18 cellular contexts compared by ENCODE assay signal in the genomic region with DNA sequence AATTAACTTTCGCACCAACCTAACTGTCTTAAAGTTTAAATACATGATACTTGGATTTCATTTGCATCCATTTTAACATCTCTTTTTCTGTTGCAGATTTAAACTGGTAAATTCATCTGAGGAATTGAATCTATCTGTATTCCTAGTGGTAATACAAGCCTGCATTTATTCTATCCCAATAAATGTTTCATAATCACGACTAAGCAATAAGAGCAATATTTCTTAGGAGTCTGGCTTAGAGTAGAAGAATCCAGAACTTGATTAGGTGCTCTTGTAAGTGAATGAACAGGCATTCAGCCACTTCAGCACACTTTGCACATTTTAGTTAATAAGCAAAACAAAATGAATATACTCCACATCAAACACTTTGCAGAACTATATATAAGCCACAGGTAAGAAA. TPM values are rescaled to one million over a fixed set of nuclear protein-coding genes. Genes with fewer than 3 reads are reported as not detected.
DNase-seq lines count a peak whose midpoint lies in the region; ATAC-seq, FAIRE-seq and TF ChIP-seq lines count a peak whose summit lies in the region.
"Had no signal": no experiment of that assay in that cellular context is flagged by ENCODE, and none has a peak within 500 bp of the region (broad histone marks: within the 10 kb centered on the region; RNA-seq: fewer than 3 reads in every experiment).

No MANE protein-coding gene starts in this region.

- H3K4me1 ChIP-seq in HepG2 (ENCODE audit: insufficient read depth, low read length) (no peaks in the 10 kb centered on the region), right lobe of liver (no peaks in the 10 kb centered on the region), OCI-LY7 (ENCODE audit: insufficient read depth, low read length, poor library complexity, severe bottlenecking) (no peaks in the 10 kb centered on the region), K562 (replicated peaks in 1 of 2; ENCODE audit: control insufficient read depth in 2 of 2, insufficient read depth in 2 of 2, low read length in 2 of 2) (no peaks in the 10 kb centered on the region)

- H3K79me2 ChIP-seq in HepG2 (ENCODE audit: insufficient read depth, low read length) (no peaks in the 10 kb centered on the region), OCI-LY7 (ENCODE audit: insufficient read depth, low read depth, low read length) (peaks cover 5% of the 10 kb centered on the region; the same call in 1 of the 2 replicates), K562 (ENCODE audit: control insufficient read depth, insufficient read depth, low read length) (no peaks in the 10 kb centered on the region)

- no peak overlapping the region for H3K9ac ChIP-seq in HepG2 (ENCODE audit: insufficient read depth, low read depth, low read length)
- no peak overlapping the region for H3K9ac ChIP-seq in K562 (ENCODE audit: insufficient read depth in 1 of 2, low read depth in 2 of 2, low read length in 2 of 2)

- no peak for TF ChIP-seq CTCF in HepG2 (CRISPR knock-in tag; IDR thresholded peaks at IDR 0.05)
- TF ChIP-seq CTCF in right lobe of liver (IDR thresholded peaks at IDR 0.05), result no peak
- no peak for TF ChIP-seq CTCF in OCI-LY7 (conservative IDR thresholded peaks at IDR 0.05; ENCODE audit: low read length)
- no peak for TF ChIP-seq CTCF in K562 (IDR thresholded peaks at IDR 0.05 in 2 of 3, conservative IDR thresholded peaks at IDR 0.05 in 1 of 3; ENCODE audit: insufficient read depth in 2 of 3, low read depth in 1 of 3, low read length in 3 of 3)

- TF ChIP-seq RAD21 in HepG2 (CRISPR knock-in tag; IDR thresholded peaks at IDR 0.05) (no peak), K562 (CRISPR knock-in tag; conservative IDR thresholded peaks at IDR 0.05 in 1 of 2, IDR thresholded peaks at IDR 0.05 in 1 of 2) (no peak)

- H2AFZ ChIP-seq in HepG2 (ENCODE audit: low read length) (no peak overlapping the region), OCI-LY7 (ENCODE audit: low read length) (no peak overlapping the region), K562 (ENCODE audit: low read depth, low read length) (no peak overlapping the region)

- intact Hi-C loops in HepG2 (cut with micrococcal nuclease; ENCODE audit: unreplicated experiment), result no loop called here
- intact Hi-C loops in right lobe of liver (cut with DNase I), result no loop called here
- intact Hi-C loops in OCI-LY7 (cut with micrococcal nuclease; ENCODE audit: unreplicated experiment), result loop anchor here (5.0 kb wide), 2 partner anchors 292 to 473 kb away; no protein-coding TSS in a partner anchor
- intact Hi-C loops in K562 (cut with micrococcal nuclease), result no loop called here

- H4K20me1 ChIP-seq in HepG2 (ENCODE audit: insufficient read depth, low read length) (no peaks in the 10 kb centered on the region; the same call in 1 of the 2 replicates), OCI-LY7 (ENCODE audit: insufficient read depth, low read length) (peaks cover 23% of the 10 kb centered on the region; the same call in 1 of the 2 replicates), K562 (replicated peaks; ENCODE audit: control insufficient read depth, insufficient read depth, low read length) (no peaks in the 10 kb centered on the region)

- H3K27ac ChIP-seq in HepG2 (ENCODE audit: extremely low read length, insufficient read depth, low read length) (no peak overlapping the region), right lobe of liver (no peak overlapping the region), OCI-LY7 (ENCODE audit: low read depth, low read length, poor library complexity, severe bottlenecking) (peak overlapping the region; percentile 14), K562 (ENCODE audit: extremely low read depth, low read depth, low read length) (no peak overlapping the region)
- H3K27ac ChIP-seq: C4-2B had no signal

- in situ Hi-C loops in HepG2 (cut with HindIII; ENCODE audit: extremely low pct_ligation_motif_present, low pct_unique_long_range_greater_than_20kb), result no loop called here
- in situ Hi-C loops in K562 (cut with MboI), result no loop called here

- no peak for ATAC-seq in HepG2
- no peak for ATAC-seq in right lobe of liver
- no peak for ATAC-seq in K562

- no peaks in the 10 kb centered on the region for H3K9me1 ChIP-seq in K562 (ENCODE audit: control insufficient read depth, insufficient read depth, low read length)

- BruUV-seq in HepG2 (replicated peaks; lab: Mats Ljungman, UMichigan) (no TSS peak), OCI-LY7 (replicated peaks; lab: Mats Ljungman, UMichigan) (no TSS peak), K562 (replicated peaks; lab: Mats Ljungman, UMichigan) (no TSS peak)

- H3K4me3 ChIP-seq in HepG2 (replicated peaks in 1 of 3; ENCODE audit: insufficient read depth in 1 of 3, low read depth in 2 of 3, low read length in 3 of 3) (no peak overlapping the region), right lobe of liver (no peak overlapping the region), OCI-LY7 (ENCODE audit: low read depth, low read length, poor library complexity, severe bottlenecking) (no peak overlapping the region), K562 (no peak overlapping the region)

- DNase-seq in HepG2 (ENCODE audit: low spot score) (no peak), right lobe of liver (no peak), OCI-LY7 (ENCODE audit: low spot score) (no peak), K562 (ENCODE audit: extremely low read depth in 1 of 4, low spot score in 3 of 4) (no peak), RKO (ENCODE audit: low spot score) (no peak)
- no peak for DNase-seq in activated CD4-positive, alpha-beta T cell treated with anti-CD3 and anti-CD28 coated beads, Interleukin-2, amount 50 U/mL, for 1 hour
- DNase-seq in stimulated activated CD4-positive, alpha-beta T cell treated with anti-CD3 and anti-CD28 coated beads, Interleukin-1b, Interleukin-23, amount 100 ng/mL, for 48 hours, result no peak
- DNase-seq: AML-193; CD4-positive, alpha-beta memory T cell; DMS153; DMS79; GDM1; GOT3; H7 had no signal

- POLR2A ChIA-PET in HepG2 (lab: Yijun Ruan, JAX) (no interaction called here), OCI-LY7 (lab: Charles Lee) (no interaction called here), K562 (lab: Yijun Ruan, JAX) (no interaction called here)

- WGBS in HepG2 (ENCODE audit: low lambda C conversion rate), result 96% methylated on average over 2 of the region's 2 CpGs
- 100% methylated on average over 2 of the region's 2 CpGs for WGBS in right lobe of liver (ENCODE audit: insufficient coverage, low coverage, low lambda C conversion rate, missing lambda C conversion rate)
- 93% methylated on average over 2 of the region's 2 CpGs for WGBS in K562 (ENCODE audit: insufficient coverage, low coverage, missing lambda C conversion rate)

- no peak for FAIRE-seq in HepG2 (lab: Jason Lieb, UNC)
- no peak for FAIRE-seq in K562 (lab: Jason Lieb, UNC)
- FAIRE-seq: A204.1, GM12892, GM18507 had no signal

- H3K36me3 ChIP-seq in HepG2 (replicated peaks in 1 of 2; ENCODE audit: control insufficient read depth in 1 of 2, insufficient read depth in 2 of 2, low read length in 2 of 2) (peaks cover 14 to 68% of the 10 kb centered on the region in 2 experiments), right lobe of liver (peaks cover 0 to 71% (median 23%) of the 10 kb centered on the region in 4 donors), OCI-LY7 (ENCODE audit: insufficient read depth, low read length) (peaks cover 94% of the 10 kb centered on the region), K562 (ENCODE audit: control insufficient read depth, insufficient read depth, low read length) (peaks cover 93% of the 10 kb centered on the region)

- CTCF ChIA-PET in HepG2 (lab: Yijun Ruan, JAX; ENCODE audit: low intra/inter-chr PET ratio, low total read pairs), result no interaction called here
- CTCF ChIA-PET in OCI-LY7 (lab: Charles Lee; ENCODE audit: unreplicated experiment), result no interaction called here
- CTCF ChIA-PET in K562 (lab: Yijun Ruan, JAX; ENCODE audit: low intra/inter-chr PET ratio), result no interaction called here

- no peaks in the 10 kb centered on the region for H3K27me3 ChIP-seq in HepG2 (ENCODE audit: control insufficient read depth in 1 of 2, insufficient read depth in 2 of 2, low read length in 2 of 2)
- H3K27me3 ChIP-seq in right lobe of liver, result no peaks in the 10 kb centered on the region
- no peaks in the 10 kb centered on the region for H3K27me3 ChIP-seq in K562 (ENCODE audit: control insufficient read depth in 2 of 2, insufficient read depth in 2 of 2, low read length in 2 of 2)

- no peaks in the 10 kb centered on the region for H3K9me2 ChIP-seq in OCI-LY7 (ENCODE audit: insufficient read depth, low read length)

- H3K9me3 ChIP-seq in HepG2 (ENCODE audit: low read length), result no peaks in the 10 kb centered on the region
- no peaks in the 10 kb centered on the region for H3K9me3 ChIP-seq in right lobe of liver
- H3K9me3 ChIP-seq in OCI-LY7 (ENCODE audit: low read length), result no peaks in the 10 kb centered on the region
- H3K9me3 ChIP-seq in K562 (replicated peaks; ENCODE audit: control insufficient read depth, insufficient read depth, low read depth, low read length), result no peaks in the 10 kb centered on the region

- TF ChIP-seq EP300 in HepG2 (IDR thresholded peaks at IDR 0.05; ENCODE audit: low read depth in 2 of 2, low read length in 2 of 2), result no peak
- TF ChIP-seq EP300 in HepG2 (CRISPR knock-in tag; IDR thresholded peaks at IDR 0.05; ENCODE audit: borderline replicate concordance), result no peak
- no peak for TF ChIP-seq EP300 in K562 (IDR thresholded peaks at IDR 0.05; ENCODE audit: low read length)

- H3K4me2 ChIP-seq in HepG2 (ENCODE audit: low read depth, low read length), result no peak overlapping the region
- no peak overlapping the region for H3K4me2 ChIP-seq in OCI-LY7 (ENCODE audit: low read length)
- no peak overlapping the region for H3K4me2 ChIP-seq in K562 (ENCODE audit: insufficient read depth, low read length)

- TF ChIP-seq POLR2A in HepG2 (IDR thresholded peaks at IDR 0.05; ENCODE audit: insufficient read depth in 1 of 2, low read depth in 2 of 2, low read length in 2 of 2), result no peak
- TF ChIP-seq POLR2A in right lobe of liver (IDR thresholded peaks at IDR 0.05), result no peak
- no peak for TF ChIP-seq POLR2A in K562 (conservative IDR thresholded peaks at IDR 0.05)

RNA-seq across cellular contexts. Expression of a gene that starts 27.0 kb away (rescaled TPM):
- total RNA-seq in HepG2 (2016; rRNA removed; fragmentation: Illumina TruSeq; extraction: Trizol) (113 and 168 TPM in 2 replicates), right lobe of liver (10 to 100 TPM; 19.7 to 34.7 (median 23.0) TPM), OCI-LY7 (2022) (525 and 607 TPM in 2 replicates), K562 (2014; rRNA removed) (72.3 and 112 TPM in 2 replicates), K562 (2014; rRNA removed; fragmentation: Illumina TruSeq; extraction: Trizol) (147 and 189 TPM in 2 replicates), K562 (2015; rRNA removed; fragmentation: Illumina TruSeq; extraction: Trizol) (107 and 122 TPM in 2 replicates), K562 (2021) (142 and 146 TPM in 2 replicates)
- total RNA-seq in HepG2 (2016; cell fraction: cytosol; rRNA removed; fragmentation: Illumina TruSeq; extraction: Trizol; ENCODE audit: low read depth), result 5.9 and 6.7 TPM in 2 replicates
- total RNA-seq in HepG2 (2016; cell fraction: insoluble cytoplasmic fraction; rRNA removed; fragmentation: Illumina TruSeq; extraction: Trizol), result 111 and 163 TPM in 2 replicates
- 14.7 and 15.3 TPM in 2 replicates for total RNA-seq in HepG2 (2016; cell fraction: membrane; rRNA removed; fragmentation: Illumina TruSeq; extraction: Trizol)
- 64.0 and 69.2 TPM in 2 replicates for total RNA-seq in HepG2 (2016; cell fraction: nucleus; rRNA removed; fragmentation: Illumina TruSeq; extraction: Trizol)
- polyA plus RNA-seq in HepG2 (2011; rRNA removed) (18.1 and 20.8 TPM in 2 replicates), K562 (2011; rRNA removed) (54.4 and 74.7 TPM in 2 replicates), K562 (2014; fragmentation: Illumina TruSeq; extraction: Trizol) (99.9 and 127 TPM in 2 replicates), K562 (2014; fragmentation: Nextera tagmentation; extraction: Ambion mirVana) (10 to 100 TPM; 15.3 to 30.3 TPM), K562 (2014; rRNA removed) (78.0 and 80.5 TPM in 2 replicates)
- 9.8 and 13.1 TPM in 2 replicates for polyA plus RNA-seq in HepG2 (2011; cell fraction: cytosol; rRNA removed)
- 12.9 and 13.6 TPM in 2 replicates for polyA plus RNA-seq in HepG2 (2011; cell fraction: nucleus; rRNA removed)
- polyA plus RNA-seq in HepG2 (2012), result 27.8 and 54.9 TPM in 2 replicates
- 0.76 and 1.1 TPM in 2 replicates for polyA plus RNA-seq in HepG2 (2016; cell fraction: cytosol; fragmentation: Illumina TruSeq; extraction: Trizol; ENCODE audit: low read depth)
- polyA plus RNA-seq in HepG2 (2016; cell fraction: insoluble cytoplasmic fraction; fragmentation: Illumina TruSeq; extraction: Trizol; ENCODE audit: low read depth), result 91.7 and 97.3 TPM in 2 replicates
- polyA plus RNA-seq in HepG2 (2016; cell fraction: membrane; fragmentation: Illumina TruSeq; extraction: Trizol; ENCODE audit: low read depth), result 2.1 and 3.5 TPM in 2 replicates
- 63.1 and 63.5 TPM in 2 replicates for polyA plus RNA-seq in HepG2 (2016; cell fraction: nucleus; fragmentation: Illumina TruSeq; extraction: Trizol; ENCODE audit: insufficient read depth, low read depth)
- polyA minus RNA-seq in HepG2 (2011; rRNA and poly(A)+ RNA removed; ENCODE audit: low replicate concordance), result 14.9 and 32.3 TPM in 2 replicates
- 31.4 and 36.9 TPM in 2 replicates for polyA minus RNA-seq in HepG2 (2011; cell fraction: cytosol; rRNA and poly(A)+ RNA removed)
- 36.4 and 40.2 TPM in 2 replicates for polyA minus RNA-seq in HepG2 (2011; cell fraction: nucleus; rRNA and poly(A)+ RNA removed)
- total RNA-seq in OCI-LY7 (2014; rRNA removed; shearing (Covaris generic)), result 291 and 303 TPM in 2 replicates
- 38.9 and 108 TPM in 2 replicates for total RNA-seq in K562 (2011; cell fraction: chromatin; rRNA removed; ENCODE audit: low replicate concordance)
- 25.7 and 28.0 TPM in 2 replicates for total RNA-seq in K562 (2011; cell fraction: nucleolus; rRNA removed)
- total RNA-seq in K562 (2011; cell fraction: nucleoplasm; rRNA removed), result 39.7 and 43.1 TPM in 2 replicates
- polyA plus RNA-seq in K562 (2011; cell fraction: cytosol; rRNA removed), result 29.7 and 38.7 TPM in 2 replicates
- 19.6 and 27.8 TPM in 2 replicates for polyA plus RNA-seq in K562 (2011; cell fraction: nucleus; rRNA removed)
- polyA plus RNA-seq in K562 (2012), result 54.1 and 63.9 TPM in 2 replicates
- polyA minus RNA-seq in K562 (2011; rRNA and poly(A)+ RNA removed), result 127 and 153 TPM in 2 replicates
- polyA minus RNA-seq in K562 (2011; cell fraction: cytosol; rRNA and poly(A)+ RNA removed), result 69.2 and 76.6 TPM in 2 replicates
- polyA minus RNA-seq in K562 (2011; cell fraction: nucleus; rRNA and poly(A)+ RNA removed), result 16.4 and 32.9 TPM in 2 replicates
